Comparison of ENCODE assay signal across 29 cellular contexts in genomic region chr16:20862162-20862960, GRCh38. TPM values are rescaled to one million over a fixed set of nuclear protein-coding genes. Genes with fewer than 3 reads are reported as not detected.
DNase-seq lines count a peak whose midpoint lies in the region; ATAC-seq and TF ChIP-seq lines count a peak whose summit lies in the region.
"Had no signal": no experiment of that assay in that cellular context is flagged by ENCODE, and none has a peak within 500 bp of the region (broad histone marks: within the 10 kb centered on the region; RNA-seq: fewer than 3 reads in every experiment).

No MANE protein-coding gene starts in this region.

- peaks cover 17% of the 10 kb centered on the region for H3K36me3 ChIP-seq in CD4-positive, CD25-positive, alpha-beta regulatory T cell (ENCODE audit: control insufficient read depth, insufficient read depth, low read length)
- H3K36me3 ChIP-seq in IMR-90 (ENCODE audit: control insufficient read depth, insufficient read depth, low read length) (peaks cover 22% of the 10 kb centered on the region), neuronal stem cell (replicated peaks in 1 of 2; ENCODE audit: control insufficient read depth in 2 of 2, insufficient read depth in 2 of 2, low read length in 2 of 2) (peaks cover 9 to 31% of the 10 kb centered on the region in 2 donors), neural progenitor cell (no peaks in the 10 kb centered on the region)

- H3K4ac ChIP-seq in IMR-90 (ENCODE audit: low read depth, low read length) (no peak overlapping the region), neuronal stem cell (ENCODE audit: low read length) (no peak overlapping the region)

- no peak for TF ChIP-seq RAD21 in IMR-90 (IDR thresholded peaks at IDR 0.05; ENCODE audit: low read length)

- no TSS peak for BruUV-seq in IMR-90 (replicated peaks; lab: Mats Ljungman, UMichigan)

- H3K9ac ChIP-seq in IMR-90 (ENCODE audit: low read depth, low read length) = no peak overlapping the region
- H3K9ac ChIP-seq in neuronal stem cell (ENCODE audit: low read depth, low read length, poor library complexity) = no peak overlapping the region
- H3K9ac ChIP-seq in neural progenitor cell = no peak overlapping the region
- H3K9ac ChIP-seq: BLaER1 had no signal

- 0 out of 2 replicates have a peak, but pooled peaks cover 2% of the 10 kb centered on the region for H4K20me1 ChIP-seq in IMR-90 (ENCODE audit: insufficient read depth, low read length)
- peaks cover 5% of the 10 kb centered on the region for H4K20me1 ChIP-seq in neural progenitor cell (ENCODE audit: low read depth)

- H2AFZ ChIP-seq in IMR-90 (replicated peaks; ENCODE audit: low read length, poor library complexity) (no peak overlapping the region), neuronal stem cell (ENCODE audit: low read length) (no peak overlapping the region), neural progenitor cell (replicated peaks) (no peak overlapping the region)

- in situ Hi-C loops in IMR-90 (cut with MboI; ENCODE audit: low sequenced_read_pairs) = no loop called here

- 94% methylated on average over 10 of the region's 21 CpGs; no CpG with 5 or more reads in 1 of the 2 experiments for WGBS in IMR-90 (ENCODE audit: extremely low coverage in 2 of 2, insufficient read length in 1 of 2), 2 experiments
- no CpG with 5 or more reads among the region's 21 CpGs for WGBS in neuronal stem cell (ENCODE audit: extremely low coverage in 2 of 2, insufficient read length in 2 of 2, insufficient replicate concordance in 1 of 2), 2 donors

- H3K27me3 Mint-ChIP-seq in CD4-positive, CD25-positive, alpha-beta regulatory T cell = no peaks in the 10 kb centered on the region
- H3K27me3 Mint-ChIP-seq in effector memory CD8-positive, alpha-beta T cell = no peaks in the 10 kb centered on the region
- peaks cover 0 to 2% (median 0%) of the 10 kb centered on the region in 3 donors for H3K27me3 Mint-ChIP-seq in CD14-positive monocyte (ENCODE audit: low read depth in 3 of 3)
- H3K27me3 Mint-ChIP-seq in activated CD4-positive, alpha-beta T cell treated with anti-CD3 and anti-CD28 coated beads, Interleukin-2, amount 10 ng/mL, durations not matched to agents 24 days and 14 days = no peaks in the 10 kb centered on the region
- H3K27me3 Mint-ChIP-seq in neural progenitor cell (ENCODE audit: insufficient read depth, low read depth) = peaks cover 6% of the 10 kb centered on the region

- no peak overlapping the region for H3K27ac ChIP-seq in CD4-positive, CD25-positive, alpha-beta regulatory T cell (ENCODE audit: insufficient read depth, low read length, poor library complexity, severe bottlenecking)
- H3K27ac ChIP-seq in IMR-90 (ENCODE audit: insufficient read depth, low read length) = no peak overlapping the region
- no peak overlapping the region for H3K27ac ChIP-seq in neuronal stem cell (replicated peaks; ENCODE audit: low read length)
- H3K27ac ChIP-seq in neural progenitor cell = no peak overlapping the region
- H3K27ac ChIP-seq: BLaER1, SJCRH30 had no signal

- no peaks in the 10 kb centered on the region for H3K4me1 ChIP-seq in CD4-positive, CD25-positive, alpha-beta regulatory T cell (ENCODE audit: control insufficient read depth, insufficient read depth, low read length, poor library complexity, severe bottlenecking)
- H3K4me1 ChIP-seq in IMR-90 (ENCODE audit: control insufficient read depth, insufficient read depth, low read length) (peaks cover 11% of the 10 kb centered on the region), neuronal stem cell (ENCODE audit: control insufficient read depth in 2 of 2, insufficient read depth in 1 of 2, low read depth in 1 of 2, low read length in 2 of 2) (peaks cover 5 to 7% of the 10 kb centered on the region in 2 donors), neural progenitor cell (peaks cover 17% of the 10 kb centered on the region)
- H3K4me1 ChIP-seq: Caco-2 had no signal

- H3K36me3 Mint-ChIP-seq in CD4-positive, CD25-positive, alpha-beta regulatory T cell = peaks cover 34% of the 10 kb centered on the region
- H3K36me3 Mint-ChIP-seq in effector memory CD8-positive, alpha-beta T cell (ENCODE audit: insufficient read depth) = peaks cover 25% of the 10 kb centered on the region
- H3K36me3 Mint-ChIP-seq in CD14-positive monocyte (peaks cover 34 to 35% of the 10 kb centered on the region in 2 donors), neural progenitor cell (peaks cover 15% of the 10 kb centered on the region)
- peaks cover 53% of the 10 kb centered on the region for H3K36me3 Mint-ChIP-seq in activated CD4-positive, alpha-beta T cell treated with anti-CD3 and anti-CD28 coated beads, Interleukin-2, amount 10 ng/mL, durations not matched to agents 24 days and 14 days (ENCODE audit: low read depth)

- peak overlapping the region; percentile 79 for H2AK9ac ChIP-seq in IMR-90 (replicated peaks; ENCODE audit: low read depth, low read length, poor library complexity)

- H3K4me2 ChIP-seq in IMR-90 (ENCODE audit: low read depth, low read length) = no peak overlapping the region
- no peak overlapping the region for H3K4me2 ChIP-seq in neuronal stem cell (ENCODE audit: insufficient read depth, low read length, poor library complexity, severe bottlenecking)
- no peak overlapping the region for H3K4me2 ChIP-seq in neural progenitor cell

- H3K27me3 ChIP-seq in CD4-positive, CD25-positive, alpha-beta regulatory T cell (ENCODE audit: control insufficient read depth, insufficient read depth, low read length) = no peaks in the 10 kb centered on the region
- H3K27me3 ChIP-seq in IMR-90 (ENCODE audit: control insufficient read depth, insufficient read depth, low read length) = no peaks in the 10 kb centered on the region
- H3K27me3 ChIP-seq in neuronal stem cell (ENCODE audit: control insufficient read depth in 3 of 3, insufficient read depth in 3 of 3, low read depth in 1 of 3, low read length in 3 of 3) = no peaks in the 10 kb centered on the region
- H3K27me3 ChIP-seq in neural progenitor cell = no peaks in the 10 kb centered on the region
- H3K27me3 ChIP-seq: BLaER1, SJCRH30 had no signal

- no peaks in the 10 kb centered on the region for H3K9me3 Mint-ChIP-seq in CD4-positive, CD25-positive, alpha-beta regulatory T cell
- no peaks in the 10 kb centered on the region for H3K9me3 Mint-ChIP-seq in effector memory CD8-positive, alpha-beta T cell
- no peaks in the 10 kb centered on the region for H3K9me3 Mint-ChIP-seq in CD14-positive monocyte
- H3K9me3 Mint-ChIP-seq in activated CD4-positive, alpha-beta T cell treated with anti-CD3 and anti-CD28 coated beads, Interleukin-2, amount 10 ng/mL, durations not matched to agents 24 days and 14 days = peaks cover 4% of the 10 kb centered on the region
- H3K9me3 Mint-ChIP-seq in neural progenitor cell = no peaks in the 10 kb centered on the region
- H3K9me3 Mint-ChIP-seq: CD8-positive, alpha-beta T cell had no signal

- POLR2A ChIA-PET in IMR-90 (lab: Charles Lee; ENCODE audit: unreplicated experiment) = interaction anchor here (0.5 kb wide), 1 partner anchor 902 kb away, joined by 3 read pairs; no protein-coding TSS in a partner anchor

- no peak for TF ChIP-seq POLR2A in IMR-90 (IDR thresholded peaks at IDR 0.05; ENCODE audit: low read depth, low read length)

- H3K56ac ChIP-seq in IMR-90 (ENCODE audit: extremely low read depth, insufficient read depth, low read length) = no peak overlapping the region

- H4K5ac ChIP-seq in IMR-90 (ENCODE audit: low read depth, low read length) = no peak overlapping the region

- peaks cover 35 to 72% of the 10 kb centered on the region in 2 experiments for H3K79me1 ChIP-seq in IMR-90 (ENCODE audit: low read depth in 1 of 2, low read length in 2 of 2)
- H3K79me1 ChIP-seq in neuronal stem cell (ENCODE audit: low read depth, low read length) = peaks cover 6% of the 10 kb centered on the region

- no peaks in the 10 kb centered on the region for H3K9me3 ChIP-seq in CD4-positive, CD25-positive, alpha-beta regulatory T cell (ENCODE audit: control insufficient read depth in 2 of 2, low read length in 2 of 2)
- H3K9me3 ChIP-seq in IMR-90 (ENCODE audit: control insufficient read depth, insufficient read depth, low read length) = no peaks in the 10 kb centered on the region
- H3K9me3 ChIP-seq in neuronal stem cell (replicated peaks in 1 of 2; ENCODE audit: control insufficient read depth in 2 of 2, insufficient read depth in 1 of 2, low read depth in 1 of 2, low read length in 2 of 2) = peaks cover 0 to 3% of the 10 kb centered on the region in 2 donors
- H3K9me3 ChIP-seq in neural progenitor cell (ENCODE audit: low read depth) = no peaks in the 10 kb centered on the region
- H3K9me3 ChIP-seq: BLaER1, Caco-2, SJCRH30 had no signal

- H3K14ac ChIP-seq in IMR-90 (replicated peaks; ENCODE audit: low read depth, low read length) (no peak overlapping the region; the same call in 1 of the 2 replicates), neuronal stem cell (ENCODE audit: low read length) (no peak overlapping the region)

- no peak for TF ChIP-seq CTCF in IMR-90 (conservative IDR thresholded peaks at IDR 0.05; ENCODE audit: low read depth, low read length)
- no peak for TF ChIP-seq CTCF in CD14-positive monocyte (IDR thresholded peaks at IDR 0.05)
- no peak for TF ChIP-seq CTCF in neural progenitor cell (IDR thresholded peaks at IDR 0.05)

- peaks cover 44% of the 10 kb centered on the region for H3K79me2 ChIP-seq in neural progenitor cell (ENCODE audit: low read depth)

- H3K18ac ChIP-seq in IMR-90 (ENCODE audit: low read depth, low read length) (no peak overlapping the region), neuronal stem cell (ENCODE audit: low read length) (no peak overlapping the region)

- H2BK15ac ChIP-seq in IMR-90 (ENCODE audit: low read depth, low read length) (no peak overlapping the region), neuronal stem cell (ENCODE audit: low read length) (no peak overlapping the region)

- H4K8ac ChIP-seq in IMR-90 (ENCODE audit: low read depth in 2 of 2, low read length in 2 of 2) = no peak overlapping the region
- H4K8ac ChIP-seq in neuronal stem cell (ENCODE audit: low read depth, low read length) = no peak overlapping the region

- H3F3A ChIP-seq in neural progenitor cell (ENCODE audit: low read depth) = peaks cover 16% of the 10 kb centered on the region

- no peak overlapping the region for H4K91ac ChIP-seq in IMR-90 (ENCODE audit: insufficient read depth, low read depth, low read length)
- no peak overlapping the region for H4K91ac ChIP-seq in neuronal stem cell (ENCODE audit: low read depth, low read length, poor library complexity)

- H3K4me1 Mint-ChIP-seq in CD4-positive, CD25-positive, alpha-beta regulatory T cell = peaks cover 11 to 28% (median 26%) of the 10 kb centered on the region in 4 donors
- peaks cover 14 to 16% of the 10 kb centered on the region in 2 donors for H3K4me1 Mint-ChIP-seq in effector memory CD8-positive, alpha-beta T cell (ENCODE audit: low read depth in 2 of 2)
- H3K4me1 Mint-ChIP-seq in CD14-positive monocyte (peaks cover 5% of the 10 kb centered on the region), neural progenitor cell (peaks cover 19% of the 10 kb centered on the region)
- H3K4me1 Mint-ChIP-seq in activated CD4-positive, alpha-beta T cell treated with anti-CD3 and anti-CD28 coated beads, Interleukin-2, amount 10 ng/mL, durations not matched to agents 24 days and 14 days = peaks cover 24% of the 10 kb centered on the region

- H3K23ac ChIP-seq in IMR-90 (ENCODE audit: low read depth, low read length) (no peak overlapping the region), neuronal stem cell (ENCODE audit: low read depth, low read length, poor library complexity) (peak overlapping the region; percentile 44)

- H2BK12ac ChIP-seq in neuronal stem cell (ENCODE audit: low read length) = no peak overlapping the region

- H2AK5ac ChIP-seq in IMR-90 (ENCODE audit: low read depth, low read length) (no peak overlapping the region), neuronal stem cell (ENCODE audit: low read depth, low read length) (peak overlapping the region; percentile 41)

- H3K27ac Mint-ChIP-seq in CD4-positive, CD25-positive, alpha-beta regulatory T cell = peak overlapping the region in 2 of 3 donors; percentile 42 to 82
- H3K27ac Mint-ChIP-seq in effector memory CD8-positive, alpha-beta T cell = peak overlapping the region; percentile 25 to 77
- no peak overlapping the region for H3K27ac Mint-ChIP-seq in CD14-positive monocyte
- H3K27ac Mint-ChIP-seq in activated CD4-positive, alpha-beta T cell treated with anti-CD3 and anti-CD28 coated beads, Interleukin-2, amount 10 ng/mL, durations not matched to agents 24 days and 14 days = no peak overlapping the region
- H3K27ac Mint-ChIP-seq in neural progenitor cell = no peak overlapping the region
- H3K27ac Mint-ChIP-seq: CD8-positive, alpha-beta T cell had no signal

- peaks cover 26% of the 10 kb centered on the region for H3K9me1 ChIP-seq in IMR-90 (ENCODE audit: insufficient read depth, low read length)

- no peak overlapping the region for H3K4me3 ChIP-seq in CD4-positive, CD25-positive, alpha-beta regulatory T cell (ENCODE audit: low read depth, low read length)
- H3K4me3 ChIP-seq in IMR-90 (ENCODE audit: insufficient read depth, low read depth, low read length) (no peak overlapping the region), neuronal stem cell (ENCODE audit: low read length in 2 of 2) (no peak overlapping the region), neural progenitor cell (no peak overlapping the region)
- H3K4me3 ChIP-seq: BLaER1, GM12878, SJCRH30 had no signal

- dilution Hi-C loops in IMR-90 (cut with HindIII; ENCODE audit: low sequenced_read_pairs, unreplicated experiment) = no loop called here

- no peak for DNase-seq in CD4-positive, CD25-positive, alpha-beta regulatory T cell
- DNase-seq in IMR-90 (no peak), neuronal stem cell (ENCODE audit: low spot score) (no peak), CD14-positive monocyte (ENCODE audit: low spot score) (no peak), neural progenitor cell (ENCODE audit: low spot score) (no peak)
- DNase-seq in effector memory CD8-positive, alpha-beta T cell = no peak
- DNase-seq in activated CD4-positive, alpha-beta T cell treated with anti-CD3 and anti-CD28 coated beads, Interleukin-2, amount 10 ng/mL, durations not matched to agents 24 days and 14 days = no peak
- DNase-seq in stimulated activated CD4-positive, alpha-beta T cell treated with anti-CD3 and anti-CD28 coated beads, Interleukin-4, amount 100 ng/mL, for 4 hours = no peak
- DNase-seq: Caco-2; CD8-positive, alpha-beta T cell; DMS79; EL; GDM1; H7; KG1; MM.1S; NCI-H1417; NCI-H1694; NCI-H2029 treated with DMSO at 0.1 percent for 48 hours; NCI-H446 treated with DMSO at 0.1 percent for 48 hours; NCI-H526; NCI-H82; NK-92 treated with Interleukin-12 subunit alpha and Interleukin-12 subunit beta, amount 100 ng/mL, for 24 hours; PC-3; SJCRH30 had no signal

- no peak overlapping the region for H2BK120ac ChIP-seq in IMR-90 (ENCODE audit: low read depth, low read length)
- H2BK120ac ChIP-seq in neuronal stem cell (ENCODE audit: low read depth, low read length) = no peak overlapping the region

- intact Hi-C loops in IMR-90 (cut with micrococcal nuclease) = no loop called here
- intact Hi-C loops in CD14-positive monocyte (cut with micrococcal nuclease) = loop anchor here in 1 of 2 donors (10.0 kb wide), 1 partner anchor 72 kb away; no protein-coding TSS in a partner anchor
- intact Hi-C loops in activated CD4-positive, alpha-beta T cell treated with anti-CD3 and anti-CD28 coated beads, Interleukin-2, amount 10 ng/mL, durations not matched to agents 24 days and 14 days (cut with micrococcal nuclease) = no loop called here

- H2BK5ac ChIP-seq in IMR-90 (ENCODE audit: low read depth, low read length, poor library complexity, severe bottlenecking) (no peak overlapping the region), neuronal stem cell (ENCODE audit: low read length) (no peak overlapping the region)

- CTCF ChIA-PET in IMR-90 (lab: Yijun Ruan, JAX) = no interaction called here

- ATAC-seq in CD4-positive, CD25-positive, alpha-beta regulatory T cell (ENCODE audit: low read depth in 2 of 2) = no peak
- no peak for ATAC-seq in IMR-90 (ENCODE audit: low read depth)
- ATAC-seq in effector memory CD8-positive, alpha-beta T cell (replicated peaks) = no peak
- ATAC-seq: CD8-positive, alpha-beta T cell; GM12878; PC-3; Right ventricle myocardium inferior; SK-N-SH treated with all-trans-retinoic acid at 6 μM for 48 hours had no signal

- H2BK20ac ChIP-seq in IMR-90 (ENCODE audit: low read depth, low read length) = no peak overlapping the region

- peak overlapping the region in 1 of 4 donors; percentile 54 for H3K4me3 Mint-ChIP-seq in CD4-positive, CD25-positive, alpha-beta regulatory T cell
- H3K4me3 Mint-ChIP-seq in effector memory CD8-positive, alpha-beta T cell = no peak overlapping the region
- no peak overlapping the region for H3K4me3 Mint-ChIP-seq in CD14-positive monocyte
- no peak overlapping the region for H3K4me3 Mint-ChIP-seq in activated CD4-positive, alpha-beta T cell treated with anti-CD3 and anti-CD28 coated beads, Interleukin-2, amount 10 ng/mL, durations not matched to agents 24 days and 14 days
- H3K4me3 Mint-ChIP-seq in neural progenitor cell = no peak overlapping the region
- H3K4me3 Mint-ChIP-seq: CD8-positive, alpha-beta T cell had no signal

RNA-seq across cellular contexts. Expression of gene DCUN1D3, which starts 37.8 kb away (rescaled TPM):
- 4.8 TPM for total RNA-seq in CD4-positive, CD25-positive, alpha-beta regulatory T cell
- 1 to 10 TPM in 3 of 4 donors, under 1 TPM in 1; 0.52 to 2.2 (median 1.5) TPM for polyA plus RNA-seq in CD4-positive, CD25-positive, alpha-beta regulatory T cell
- total RNA-seq in IMR-90 (2012; rRNA removed) = 42.3 and 51.7 TPM in 2 replicates
- polyA plus RNA-seq in IMR-90 (2012; rRNA removed) = 7.4 and 8.1 TPM in 2 replicates
- polyA plus RNA-seq in IMR-90 (2012; cell fraction: cytosol; rRNA removed) = 2.8 and 4.2 TPM in 2 replicates
- polyA plus RNA-seq in IMR-90 (2012; cell fraction: nucleus; rRNA removed; ENCODE audit: low replicate concordance) = 4.4 and 12.9 TPM in 2 replicates
- polyA plus RNA-seq in neuronal stem cell (2013, experiment 1 of 2) = 5.1 TPM
- polyA plus RNA-seq in neuronal stem cell (2013, experiment 2 of 2) = 4.8 TPM
- 1 to 10 TPM; 1.0 to 1.3 TPM for polyA plus RNA-seq in CD14-positive monocyte
- 10.8 and 12.3 TPM in 2 replicates for total RNA-seq in activated CD4-positive, alpha-beta T cell treated with anti-CD3 and anti-CD28 coated beads, Interleukin-2, amount 10 ng/mL, durations not matched to agents 24 days and 14 days
- total RNA-seq in neural progenitor cell (ENCODE audit: low replicate concordance) = 15.4 and 18.2 TPM in 2 replicates

RNA-seq across cellular contexts. Expression of gene LYRM1, which starts 38.2 kb away (rescaled TPM):
- 15.5 TPM for total RNA-seq in CD4-positive, CD25-positive, alpha-beta regulatory T cell
- 10 to 100 TPM; 49.8 to 56.1 (median 53.4) TPM for polyA plus RNA-seq in CD4-positive, CD25-positive, alpha-beta regulatory T cell
- total RNA-seq in IMR-90 (2012; rRNA removed) (35.0 and 43.6 TPM in 2 replicates), neural progenitor cell (ENCODE audit: low replicate concordance) (60.5 and 61.8 TPM in 2 replicates)
- polyA plus RNA-seq in IMR-90 (2012; rRNA removed) (15.8 and 19.0 TPM in 2 replicates), CD14-positive monocyte (10 to 100 TPM; 25.5 to 29.5 TPM)
- polyA plus RNA-seq in IMR-90 (2012; cell fraction: cytosol; rRNA removed) = 7.2 and 10.4 TPM in 2 replicates
- 3.3 and 13.6 TPM in 2 replicates for polyA plus RNA-seq in IMR-90 (2012; cell fraction: nucleus; rRNA removed; ENCODE audit: low replicate concordance)
- polyA plus RNA-seq in neuronal stem cell (2013, experiment 1 of 2) = 40.9 TPM
- 39.7 TPM for polyA plus RNA-seq in neuronal stem cell (2013, experiment 2 of 2)
- total RNA-seq in activated CD4-positive, alpha-beta T cell treated with anti-CD3 and anti-CD28 coated beads, Interleukin-2, amount 10 ng/mL, durations not matched to agents 24 days and 14 days = 20.9 and 26.5 TPM in 2 replicates

RNA-seq across cellular contexts. Expression of gene REXO5, which starts 56.0 kb away (rescaled TPM):
- total RNA-seq in CD4-positive, CD25-positive, alpha-beta regulatory T cell = 1.7 TPM
- 1 to 10 TPM in 3 of 4 donors, under 1 TPM in 1; 0.34 to 1.5 (median 1.2) TPM for polyA plus RNA-seq in CD4-positive, CD25-positive, alpha-beta regulatory T cell
- 6.1 and 7.0 TPM in 2 replicates for total RNA-seq in IMR-90 (2012; rRNA removed)
- 2.2 and 3.7 TPM in 2 replicates for polyA plus RNA-seq in IMR-90 (2012; rRNA removed)
- polyA plus RNA-seq in IMR-90 (2012; cell fraction: cytosol; rRNA removed) = 0.59 and 1.5 TPM in 2 replicates
- polyA plus RNA-seq in IMR-90 (2012; cell fraction: nucleus; rRNA removed; ENCODE audit: low replicate concordance) = 2.1 and 8.4 TPM in 2 replicates
- polyA plus RNA-seq in neuronal stem cell (2013, experiment 1 of 2) = 5.9 TPM
- 6.2 TPM for polyA plus RNA-seq in neuronal stem cell (2013, experiment 2 of 2)
- polyA plus RNA-seq in CD14-positive monocyte = 1 to 10 TPM in 1 of 2 donors, under 1 TPM in 1; 0.52 to 1.4 TPM
- 9.3 and 11.7 TPM in 2 replicates for total RNA-seq in activated CD4-positive, alpha-beta T cell treated with anti-CD3 and anti-CD28 coated beads, Interleukin-2, amount 10 ng/mL, durations not matched to agents 24 days and 14 days
- total RNA-seq in neural progenitor cell (ENCODE audit: low replicate concordance) = 9.8 and 13.1 TPM in 2 replicates

RNA-seq across cellular contexts. Expression of gene ERI2, which starts 56.1 kb away (rescaled TPM):
- total RNA-seq in CD4-positive, CD25-positive, alpha-beta regulatory T cell = 2.0 TPM
- polyA plus RNA-seq in CD4-positive, CD25-positive, alpha-beta regulatory T cell = 1 to 10 TPM; 2.8 to 4.9 (median 3.6) TPM
- total RNA-seq in IMR-90 (2012; rRNA removed) (10.2 and 15.0 TPM in 2 replicates), neural progenitor cell (ENCODE audit: low replicate concordance) (46.9 and 56.4 TPM in 2 replicates)
- polyA plus RNA-seq in IMR-90 (2012; rRNA removed) (5.6 and 7.5 TPM in 2 replicates), CD14-positive monocyte (10 to 100 TPM; 10.4 to 10.5 TPM)
- polyA plus RNA-seq in IMR-90 (2012; cell fraction: cytosol; rRNA removed) = 5.0 and 6.0 TPM in 2 replicates
- 12.0 and 13.7 TPM in 2 replicates for polyA plus RNA-seq in IMR-90 (2012; cell fraction: nucleus; rRNA removed; ENCODE audit: low replicate concordance)
- 16.1 TPM for polyA plus RNA-seq in neuronal stem cell (2013, experiment 1 of 2)
- polyA plus RNA-seq in neuronal stem cell (2013, experiment 2 of 2) = 16.7 TPM
- total RNA-seq in activated CD4-positive, alpha-beta T cell treated with anti-CD3 and anti-CD28 coated beads, Interleukin-2, amount 10 ng/mL, durations not matched to agents 24 days and 14 days = 15.1 and 15.7 TPM in 2 replicates

Comparison
In these comparisons a context has a peak if more than half of its experiments do, and no peak if none do; other contexts are left out.
1. H3K27ac Mint-ChIP-seq: peak in CD4-positive, CD25-positive, alpha-beta regulatory T cell (2 of 3) and effector memory CD8-positive, alpha-beta T cell (2 of 2); none in CD14-positive monocyte (0 of 7), activated CD4-positive, alpha-beta T cell treated with anti-CD3 and anti-CD28 coated beads, Interleukin-2, amount 10 ng/mL, durations not matched to agents 24 days and 14 days (single experiment) and neural progenitor cell (single experiment).